21 cellular contexts compared by ENCODE assay signal in the genomic region with DNA sequence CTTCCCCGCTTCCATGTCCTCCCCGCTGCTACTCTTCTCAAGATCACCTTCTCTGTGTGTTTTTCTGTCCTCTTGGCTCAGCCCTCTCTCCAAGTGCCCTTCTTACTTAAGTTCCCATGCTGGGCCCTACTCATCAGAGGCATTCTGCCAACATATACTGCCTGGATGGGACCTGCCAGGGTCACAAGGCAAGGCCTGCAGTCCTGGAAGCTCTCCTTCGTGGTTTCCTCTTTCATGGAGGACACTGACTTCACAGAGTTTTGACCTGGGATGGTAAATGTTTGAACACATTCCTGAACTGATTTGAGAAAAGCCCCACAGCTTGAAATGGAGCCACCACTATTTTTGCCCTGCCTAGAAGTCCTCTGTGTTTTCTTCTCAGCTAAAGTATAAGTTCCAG.
A peak's percentile ranks its signal among the peaks of the same experiment; 100 is the strongest.
DNase-seq lines count a peak whose midpoint lies in the region; ATAC-seq, FAIRE-seq and TF ChIP-seq lines count a peak whose summit lies in the region.
"Had no signal": no experiment of that assay in that cellular context is flagged by ENCODE, and none has a peak within 500 bp of the region (broad histone marks: within the 10 kb centered on the region; RNA-seq: fewer than 3 reads in every experiment).

No MANE protein-coding gene starts in this region.

- H3K4me3 ChIP-seq in astrocyte (ENCODE audit: insufficient read depth, low read depth, low read length) = no peak overlapping the region
- H3K4me3 ChIP-seq: Peyer's patch, SK-N-MC had no signal

- no peaks in the 10 kb centered on the region for H3K36me3 ChIP-seq in astrocyte (ENCODE audit: insufficient read depth, low read length)
- H3K36me3 ChIP-seq: BE2C, Peyer's patch had no signal

- H3K4me1 Mint-ChIP-seq in astrocyte (ENCODE audit: low read depth, unreplicated experiment) = peaks cover 14% of the 10 kb centered on the region
- no peaks in the 10 kb centered on the region for H3K4me1 Mint-ChIP-seq in T-helper 17 cell
- H3K4me1 Mint-ChIP-seq in immature natural killer cell = no peaks in the 10 kb centered on the region

- peak overlapping the region; percentile 43 for H3K9ac ChIP-seq in astrocyte (ENCODE audit: low read length)
- H3K9ac ChIP-seq: KMS-11 had no signal

- peak overlapping the region; percentile 14 for H3K4me2 ChIP-seq in astrocyte (ENCODE audit: low read length)
- H3K4me2 ChIP-seq: KMS-11 had no signal

- H3K27me3 ChIP-seq in astrocyte (ENCODE audit: insufficient read depth, low read length) = no peaks in the 10 kb centered on the region
- H3K27me3 ChIP-seq: BE2C, Peyer's patch had no signal

- H3K36me3 Mint-ChIP-seq in astrocyte (ENCODE audit: low read depth, unreplicated experiment) = peaks cover 3% of the 10 kb centered on the region
- H3K36me3 Mint-ChIP-seq in T-helper 17 cell (ENCODE audit: low read depth) = no peaks in the 10 kb centered on the region
- H3K36me3 Mint-ChIP-seq in immature natural killer cell = peaks cover 0 to 4% (median 0%) of the 10 kb centered on the region in 3 donors
- H3K36me3 Mint-ChIP-seq: CD8-positive, alpha-beta T cell had no signal

- H3K9me3 Mint-ChIP-seq in astrocyte (ENCODE audit: unreplicated experiment) (peaks cover 38% of the 10 kb centered on the region), immature natural killer cell (peaks cover 2 to 9% (median 5%) of the 10 kb centered on the region in 6 donors)

- H3K4me1 ChIP-seq in astrocyte (ENCODE audit: insufficient read depth, low read length) = peaks cover 26% of the 10 kb centered on the region
- H3K4me1 ChIP-seq: Peyer's patch had no signal

- no peaks in the 10 kb centered on the region for H4K20me1 ChIP-seq in astrocyte (ENCODE audit: insufficient read depth, low read length)

- peak overlapping the region; percentile 82 for H3K27ac ChIP-seq in astrocyte (ENCODE audit: low read depth, low read length)
- H3K27ac ChIP-seq: 22Rv1, KMS-11, Peyer's patch, SK-N-MC had no signal

- FAIRE-seq in astrocyte (lab: Jason Lieb, UNC) = no peak
- FAIRE-seq: HepG2 had no signal

- no peaks in the 10 kb centered on the region for H3K79me2 ChIP-seq in astrocyte (ENCODE audit: insufficient read depth, low read length)

- H3K27ac Mint-ChIP-seq in astrocyte (ENCODE audit: unreplicated experiment) (peak overlapping the region; percentile 70), T-helper 17 cell (no peak overlapping the region), immature natural killer cell (no peak overlapping the region)
- H3K27ac Mint-ChIP-seq: CD8-positive, alpha-beta T cell had no signal

- DNase-seq in NCI-H2029 (lab: John Stamatoyannopoulos, UW) = peak; percentile 38
- no peak for DNase-seq in NCI-H2029 treated with DMSO at 0.1 percent for 48 hours (lab: John Stamatoyannopoulos, UW)
- DNase-seq in astrocyte (ENCODE audit: low read depth) = peak; percentile 36
- peak; percentile 50 for DNase-seq in glomerular visceral epithelial cell (ENCODE audit: extremely low spot score)
- peak; percentile 30 for DNase-seq in renal cortical epithelial cell (ENCODE audit: low read depth)
- no peak for DNase-seq in T-helper 17 cell
- no peak for DNase-seq in NK-92 treated with Interleukin-12 subunit alpha and Interleukin-12 subunit beta, amount 100 ng/mL, for 24 hours (lab: John Stamatoyannopoulos, UW)
- DNase-seq in immature natural killer cell = no peak
- DNase-seq: BE2C; CD8-positive, alpha-beta T cell; NCI-H1105; NCI-H1694; NCI-H2171 treated with DMSO at 0.1 percent for 48 hours; NCI-H82; Peyer's patch; Right ventricle myocardium superior had no signal

- H2AFZ ChIP-seq in astrocyte (ENCODE audit: low read depth, low read length) = no peak overlapping the region

- H3K27me3 Mint-ChIP-seq in astrocyte (ENCODE audit: low read depth, unreplicated experiment) (no peaks in the 10 kb centered on the region), T-helper 17 cell (no peaks in the 10 kb centered on the region), immature natural killer cell (ENCODE audit: low read depth in 3 of 3) (peaks cover 3 to 8% (median 8%) of the 10 kb centered on the region in 3 donors)

- H3K9me3 ChIP-seq in astrocyte (ENCODE audit: insufficient read depth, low read depth, low read length) = peaks cover 6% of the 10 kb centered on the region
- no peaks in the 10 kb centered on the region for H3K9me3 ChIP-seq in T-helper 17 cell (ENCODE audit: control insufficient read depth, low read length, poor library complexity, severe bottlenecking)

- no peak for TF ChIP-seq CTCF in astrocyte (IDR thresholded peaks at IDR 0.05; ENCODE audit: insufficient read depth, low read depth, low read length)

- H3K4me3 Mint-ChIP-seq in astrocyte (ENCODE audit: unreplicated experiment) (no peak overlapping the region), T-helper 17 cell (no peak overlapping the region), immature natural killer cell (no peak overlapping the region)
- H3K4me3 Mint-ChIP-seq: CD8-positive, alpha-beta T cell had no signal

- ATAC-seq in T-helper 17 cell = no peak
- ATAC-seq: CD8-positive, alpha-beta T cell; HCT116; HepG2 had no signal

Comparison
In these comparisons a context has a peak if more than half of its experiments do, and no peak if none do; other contexts are left out.
1. DNase-seq: peak in NCI-H2029 (single experiment), astrocyte (single experiment), glomerular visceral epithelial cell (single experiment) and renal cortical epithelial cell (single experiment); none in NCI-H2029 treated with DMSO at 0.1 percent for 48 hours (single experiment), T-helper 17 cell (0 of 3), NK-92 treated with Interleukin-12 subunit alpha and Interleukin-12 subunit beta, amount 100 ng/mL, for 24 hours (single experiment) and immature natural killer cell (0 of 3).